9 cellular contexts compared by ENCODE assay signal in genomic region chr13:76383671-76384461, GRCh38.
DNase-seq lines count a peak whose midpoint lies in the region; ATAC-seq and TF ChIP-seq lines count a peak whose summit lies in the region.
"Had no signal": no experiment of that assay in that cellular context is flagged by ENCODE, and none has a peak within 500 bp of the region (broad histone marks: within the 10 kb centered on the region; RNA-seq: fewer than 3 reads in every experiment).

No MANE protein-coding gene starts in this region.

- DNase-seq in GM04503 (ENCODE audit: low read depth) (peak; percentile 68), SHP77 treated with DMSO at 0.1 percent for 48 hours (lab: John Stamatoyannopoulos, UW) (peak; percentile 2), fibroblast of gingiva (ENCODE audit: low read depth) (peak; percentile 94), retinal pigment epithelial cell (ENCODE audit: low read depth) (peak; percentile 24), dorsolateral prefrontal cortex (no peak), NCI-H526 (lab: John Stamatoyannopoulos, UW) (no peak)
- DNase-seq: activated effector memory CD4-positive, alpha-beta T cell treated with anti-CD3 and anti-CD28 coated beads, Interleukin-2, amount 50 U/mL, for 16 hours had no signal

- H3K4me3 ChIP-seq in retinal pigment epithelial cell (ENCODE audit: low read length): no peak overlapping the region
- no peak overlapping the region for H3K4me3 ChIP-seq in dorsolateral prefrontal cortex

- no peaks in the 10 kb centered on the region for H3K27me3 ChIP-seq in dorsolateral prefrontal cortex

- ATAC-seq in HG02870 (IDR thresholded peaks at IDR 0.05; ENCODE audit: unreplicated experiment) (no peak), GM19351 (IDR thresholded peaks at IDR 0.05; ENCODE audit: unreplicated experiment) (no peak)

- no peak for TF ChIP-seq CTCF in retinal pigment epithelial cell (conservative IDR thresholded peaks at IDR 0.05; ENCODE audit: low read depth, low read length)
- peak in 1 of 56 donors; percentile 13 for TF ChIP-seq CTCF in dorsolateral prefrontal cortex (IDR thresholded peaks at IDR 0.05 in 54 of 56, conservative IDR thresholded peaks at IDR 0.05 in 2 of 56; ENCODE audit: low read depth in 1 of 56, partially characterized antibody in 56 of 56)

- intact Hi-C loops in dorsolateral prefrontal cortex (cut with DNase I): no loop called here

- H3K27ac ChIP-seq in dorsolateral prefrontal cortex: no peak overlapping the region

Comparison
In these comparisons a context has a peak if more than half of its experiments do, and no peak if none do; other contexts are left out.
1. DNase-seq: peak in GM04503 (single experiment), SHP77 treated with DMSO at 0.1 percent for 48 hours (single experiment), fibroblast of gingiva (single experiment) and retinal pigment epithelial cell (single experiment); none in dorsolateral prefrontal cortex (0 of 10) and NCI-H526 (0 of 2).